In genomic region chr11:33329705-33330329, GRCh38 we compare ENCODE assay signal across 8 cellular contexts. TPM values are rescaled to one million over a fixed set of nuclear protein-coding genes. Genes with fewer than 3 reads are reported as not detected.
A peak's percentile ranks its signal among the peaks of the same experiment; 100 is the strongest.
DNase-seq lines count a peak whose midpoint lies in the region; ATAC-seq, FAIRE-seq and TF ChIP-seq lines count a peak whose summit lies in the region.

No MANE protein-coding gene starts in this region.

- H3K9me3 ChIP-seq in PC-3 (ENCODE audit: low read length) (no peaks in the 10 kb centered on the region), adipocyte (ENCODE audit: control insufficient read depth, low read length) (no peaks in the 10 kb centered on the region), left ventricle myocardium inferior (replicated peaks) (no peaks in the 10 kb centered on the region), gastrocnemius medialis (no peaks in the 10 kb centered on the region)

- intact Hi-C loops in PC-3 (cut with micrococcal nuclease): loop anchor here (1.0 to 2.0 kb wide), 2 partner anchors 71 to 164 kb away; no protein-coding TSS in a partner anchor
- intact Hi-C loops in left ventricle myocardium inferior (cut with micrococcal nuclease): loop anchor here (5.0 kb wide), 2 partner anchors 73 to 163 kb away; partner anchors contain the start of gene HIPK3
- intact Hi-C loops in gastrocnemius medialis (cut with DNase I; ENCODE audit: low total_unique reads): loop anchor here (1.0 to 2.0 kb wide), 2 partner anchors 73 to 163 kb away; partner anchors contain the start of gene HIPK3

- H3K4me1 ChIP-seq in PC-3 (ENCODE audit: insufficient read depth, low read length): no peaks in the 10 kb centered on the region
- H3K4me1 ChIP-seq in adipocyte (ENCODE audit: control insufficient read depth, insufficient read depth, low read length): peaks cover 56% of the 10 kb centered on the region
- H3K4me1 ChIP-seq in left ventricle myocardium inferior: peaks cover 99% of the 10 kb centered on the region
- peaks cover 84 to 87% of the 10 kb centered on the region in 2 donors for H3K4me1 ChIP-seq in gastrocnemius medialis

- H3K27me3 ChIP-seq in PC-3 (ENCODE audit: low read length) (no peaks in the 10 kb centered on the region), adipocyte (replicated peaks; ENCODE audit: control insufficient read depth, insufficient read depth, low read length) (no peaks in the 10 kb centered on the region), left ventricle myocardium inferior (ENCODE audit: low read depth) (no peaks in the 10 kb centered on the region), gastrocnemius medialis (no peaks in the 10 kb centered on the region)

- TF ChIP-seq CTCF in AG09309 (IDR thresholded peaks at IDR 0.05; ENCODE audit: control insufficient read depth, insufficient read depth, low read depth, low read length, missing control alignments) (peak; percentile 70), PC-3 (conservative IDR thresholded peaks at IDR 0.05; ENCODE audit: low read depth, low read length) (peak; percentile 84), left ventricle myocardium inferior (IDR thresholded peaks at IDR 0.05; ENCODE audit: borderline replicate concordance) (peak; percentile 74), gastrocnemius medialis (IDR thresholded peaks at IDR 0.05 in 4 of 5, conservative IDR thresholded peaks at IDR 0.05 in 1 of 5) (peak; percentile 57 to 72 (median 64))

- ATAC-seq in GM18498 (IDR thresholded peaks at IDR 0.05; ENCODE audit: unreplicated experiment) (peak; percentile 50), PC-3 (peak; percentile 93), gastrocnemius medialis (peak; percentile 74 to 90), GM21447 (IDR thresholded peaks at IDR 0.05; ENCODE audit: unreplicated experiment) (no peak)

- no peak for TF ChIP-seq POLR2A in gastrocnemius medialis (IDR thresholded peaks at IDR 0.05)

- peak; percentile 36 for FAIRE-seq in HTR-8/SVneo (lab: Jason Lieb, UNC)

- H3K9ac ChIP-seq in PC-3 (ENCODE audit: low read length) (no peak overlapping the region), adipocyte (ENCODE audit: low read length) (no peak overlapping the region)

- peaks cover 21% of the 10 kb centered on the region for H3K79me2 ChIP-seq in PC-3 (ENCODE audit: low read length)

- BruUV-seq in PC-3 (replicated peaks; lab: Mats Ljungman, UMichigan): no TSS peak

- no peak overlapping the region for H3K4me3 ChIP-seq in AG09309 (ENCODE audit: control insufficient read depth, low read depth, low read length)
- no peak overlapping the region for H3K4me3 ChIP-seq in PC-3 (ENCODE audit: low read length)
- no peak overlapping the region for H3K4me3 ChIP-seq in adipocyte (ENCODE audit: low read length)
- H3K4me3 ChIP-seq in left ventricle myocardium inferior: no peak overlapping the region
- H3K4me3 ChIP-seq in gastrocnemius medialis: no peak overlapping the region

- H3K9me2 ChIP-seq in PC-3 (replicated peaks; ENCODE audit: low read length): no peaks in the 10 kb centered on the region

- CTCF ChIA-PET in PC-3 (lab: Charles Lee): interaction anchor here (0.5 to 0.7 kb wide), 4 partner anchors 12 to 191 kb away, joined by 3 to 5 read pairs (median 4); no protein-coding TSS in a partner anchor

- POLR2A ChIA-PET in PC-3 (lab: Charles Lee; ENCODE audit: unreplicated experiment): interaction anchor here (0.5 to 0.6 kb wide), 2 partner anchors 75 to 655 kb away, joined by 3 to 5 read pairs; no protein-coding TSS in a partner anchor

- H3F3A ChIP-seq in PC-3 (ENCODE audit: low read length, unreplicated experiment): no peaks in the 10 kb centered on the region

- no peaks in the 10 kb centered on the region for H3K36me3 ChIP-seq in PC-3 (ENCODE audit: low read depth, low read length)
- peaks cover 28% of the 10 kb centered on the region for H3K36me3 ChIP-seq in adipocyte (ENCODE audit: control insufficient read depth, insufficient read depth, low read length, severe bottlenecking)
- H3K36me3 ChIP-seq in left ventricle myocardium inferior: peaks cover 8% of the 10 kb centered on the region
- H3K36me3 ChIP-seq in gastrocnemius medialis: no peaks in the 10 kb centered on the region

- H3K27ac ChIP-seq in PC-3 (ENCODE audit: low read length) (no peak overlapping the region), left ventricle myocardium inferior (replicated peaks) (peak overlapping the region; percentile 31), gastrocnemius medialis (peak overlapping the region in 3 of 4 donors; percentile 4 to 47 (median 11))

- no peaks in the 10 kb centered on the region for H4K20me1 ChIP-seq in PC-3 (ENCODE audit: low read length)

- no peak overlapping the region for H2AFZ ChIP-seq in PC-3 (ENCODE audit: low read length)

- no peak overlapping the region for H3K4me2 ChIP-seq in PC-3 (ENCODE audit: low read length)

- in situ Hi-C loops in gastrocnemius medialis (cut with MboI; ENCODE audit: low sequenced_read_pairs in 4 of 4): loop anchor here (5.0 kb wide), 4 partner anchors 73 to 168 kb away; partner anchors contain the start of genes CSTF3 (in 1 of the 4) and HIPK3 (in 1 of the 4)

- DNase-seq in AG09309 (ENCODE audit: low read depth): peak; percentile 34
- DNase-seq in HTR-8/SVneo (ENCODE audit: insufficient read length, low spot score): peak; percentile 51
- peak; percentile 74 for DNase-seq in PC-3
- peak; percentile 78 for DNase-seq in adipocyte (ENCODE audit: low read depth)
- no peak for DNase-seq in left ventricle myocardium inferior
- peak; percentile 27 to 43 for DNase-seq in gastrocnemius medialis

RNA-seq across cellular contexts. Expression of gene KIAA1549L, which starts 46.1 kb away (rescaled TPM):
- 11.4 and 15.8 TPM in 2 replicates for total RNA-seq in PC-3 (2014; rRNA removed)
- 0.14 TPM for total RNA-seq in left ventricle myocardium inferior
- total RNA-seq in gastrocnemius medialis: under 1 TPM in 1 of 4 donors, not detected in 3; 0.09 TPM

Comparison
In these comparisons a context has a peak if more than half of its experiments do, and no peak if none do; other contexts are left out.
1. RNA of gene KIAA1549L, which starts 46.1 kb away (total RNA-seq): 11.4 to 15.8 TPM in PC-3; 0.14 TPM in left ventricle myocardium inferior (single experiment) and 0.09 TPM in gastrocnemius medialis; every median in the first group is over 10 times any median in the second.
2. Peak in every context shown above with its lines, with median percentiles within 50 percentile points of each other: CTCF ChIP-seq.